In genomic region chr18:45962866-45963265, GRCh38 we compare ENCODE assay signal across 10 cellular contexts. TPM values are rescaled to one million over a fixed set of nuclear protein-coding genes. Genes with fewer than 3 reads are reported as not detected.
DNase-seq lines count a peak whose midpoint lies in the region; ATAC-seq and TF ChIP-seq lines count a peak whose summit lies in the region.
"Had no signal": no experiment of that assay in that cellular context is flagged by ENCODE, and none has a peak within 500 bp of the region (broad histone marks: within the 10 kb centered on the region; RNA-seq: fewer than 3 reads in every experiment).

No MANE protein-coding gene starts in this region.

- H3K27ac ChIP-seq in CD4-positive, alpha-beta memory T cell (ENCODE audit: low read depth, low read length), result peak overlapping the region; percentile 66
- H3K27ac ChIP-seq in KOPT-K1 (ENCODE audit: low read depth, low read length, poor library complexity, severe bottlenecking) (peak overlapping the region; percentile 3), right cardiac atrium (ENCODE audit: low read length) (no peak overlapping the region), Peyer's patch (peak overlapping the region in 2 of 4 donors; percentile 18 to 22)

- H3K36me3 Mint-ChIP-seq in CD4-positive, alpha-beta memory T cell, result peaks cover 11 to 32% of the 10 kb centered on the region in 2 donors
- no peaks in the 10 kb centered on the region for H3K36me3 Mint-ChIP-seq in neural crest cell (ENCODE audit: low read depth)

- POLR2A ChIA-PET in CD4-positive, alpha-beta memory T cell (lab: Charles Lee; ENCODE audit: partially characterized antibody), result interaction anchor here (0.6 to 1.8 kb wide), 7 partner anchors 9 to 276 kb away, joined by 3 to 6 read pairs (median 4); no protein-coding TSS in a partner anchor

- TF ChIP-seq POLR2A in erythroblast (IDR thresholded peaks at IDR 0.05; ENCODE audit: low read length) (no peak), Peyer's patch (IDR thresholded peaks at IDR 0.05) (no peak)

- H3K27me3 Mint-ChIP-seq in CD4-positive, alpha-beta memory T cell, result no peaks in the 10 kb centered on the region
- H3K27me3 Mint-ChIP-seq in neural crest cell (ENCODE audit: low read depth), result peaks cover 1% of the 10 kb centered on the region

- CTCF ChIA-PET in CD4-positive, alpha-beta memory T cell (lab: Charles Lee; ENCODE audit: partially characterized antibody), result interaction anchor here (0.8 to 2.0 kb wide), 4 partner anchors 11 to 342 kb away, joined by 4 to 8 read pairs (median 4); no protein-coding TSS in a partner anchor

- H3K4me3 Mint-ChIP-seq in CD4-positive, alpha-beta memory T cell, result peak overlapping the region; percentile 28 to 86 (median 62)
- H3K4me3 Mint-ChIP-seq in neural crest cell, result peak overlapping the region; percentile 10

- H3K4me3 ChIP-seq in CD4-positive, alpha-beta memory T cell (ENCODE audit: low read length in 2 of 2), result peak overlapping the region in 1 of 2 donors; percentile 0
- H3K4me3 ChIP-seq in cardiac fibroblast (replicated peaks in 1 of 2; ENCODE audit: low read depth in 2 of 2, low read length in 2 of 2), result no peak overlapping the region
- H3K4me3 ChIP-seq in right cardiac atrium (ENCODE audit: low read length), result no peak overlapping the region
- no peak overlapping the region for H3K4me3 ChIP-seq in Peyer's patch
- H3K4me3 ChIP-seq: skin epidermis had no signal

- peak overlapping the region; percentile 89 to 96 (median 93) for H3K27ac Mint-ChIP-seq in CD4-positive, alpha-beta memory T cell
- no peak overlapping the region for H3K27ac Mint-ChIP-seq in neural crest cell (ENCODE audit: unreplicated experiment)

- DNase-seq in CD4-positive, alpha-beta memory T cell, result peak in 4 of 5 donors; percentile 26 to 67 (median 39)
- DNase-seq in cardiac fibroblast (ENCODE audit: low read depth in 2 of 2), result peak; percentile 62 to 89
- no peak for DNase-seq in neural crest cell (ENCODE audit: low read depth, low spot score)
- DNase-seq in erythroblast (lab: John Stamatoyannopoulos, UW), result no peak
- no peak for DNase-seq in right cardiac atrium
- no peak for DNase-seq in Peyer's patch
- DNase-seq in NCI-H2171 treated with DMSO at 0.1 percent for 48 hours (lab: John Stamatoyannopoulos, UW), result no peak
- DNase-seq: NCI-H2171 had no signal

- H3K4me1 ChIP-seq in CD4-positive, alpha-beta memory T cell (ENCODE audit: insufficient read depth, low read length), result peaks cover 80% of the 10 kb centered on the region
- H3K4me1 ChIP-seq in right cardiac atrium (ENCODE audit: control insufficient read depth, insufficient read depth, low read length) (no peaks in the 10 kb centered on the region), Peyer's patch (peaks cover 0 to 8% (median 0%) of the 10 kb centered on the region in 4 donors)

- TF ChIP-seq CTCF in cardiac fibroblast (IDR thresholded peaks at IDR 0.05; ENCODE audit: low read depth, low read length) (no peak), neural crest cell (conservative IDR thresholded peaks at IDR 0.05) (no peak), Peyer's patch (IDR thresholded peaks at IDR 0.05) (no peak)

- WGBS in right cardiac atrium, result 76% methylated on average over 5 of the region's 5 CpGs

- intact Hi-C loops in CD4-positive, alpha-beta memory T cell (cut with micrococcal nuclease), result loop anchor here (5.0 kb wide), 1 partner anchor 51 kb away; no protein-coding TSS in a partner anchor
- intact Hi-C loops in right cardiac atrium (cut with DNase I), result no loop called here

- H3K27me3 ChIP-seq in CD4-positive, alpha-beta memory T cell (ENCODE audit: insufficient read depth, low read length), result no peaks in the 10 kb centered on the region
- H3K27me3 ChIP-seq in right cardiac atrium (ENCODE audit: control insufficient read depth, insufficient read depth), result no peaks in the 10 kb centered on the region
- H3K27me3 ChIP-seq in Peyer's patch, result no peaks in the 10 kb centered on the region

- ATAC-seq in right cardiac atrium, result no peak

- H3K36me3 ChIP-seq in CD4-positive, alpha-beta memory T cell (ENCODE audit: insufficient read depth, low read length), result no peaks in the 10 kb centered on the region
- peaks cover 5% of the 10 kb centered on the region; the same call in 1 of the 2 replicates for H3K36me3 ChIP-seq in KOPT-K1 (ENCODE audit: insufficient read depth, low read length)
- H3K36me3 ChIP-seq in Peyer's patch, result no peaks in the 10 kb centered on the region

- H3K9me3 Mint-ChIP-seq in CD4-positive, alpha-beta memory T cell, result no peaks in the 10 kb centered on the region
- H3K9me3 Mint-ChIP-seq in neural crest cell, result no peaks in the 10 kb centered on the region

- no peaks in the 10 kb centered on the region for H3K9me3 ChIP-seq in CD4-positive, alpha-beta memory T cell (ENCODE audit: control insufficient read depth in 1 of 2, low read length in 2 of 2)
- H3K9me3 ChIP-seq in KOPT-K1 (ENCODE audit: insufficient read depth, low read length, poor library complexity, severe bottlenecking) (no peaks in the 10 kb centered on the region), right cardiac atrium (ENCODE audit: control insufficient read depth, low read length) (no peaks in the 10 kb centered on the region), Peyer's patch (no peaks in the 10 kb centered on the region)

- H3K4me1 Mint-ChIP-seq in CD4-positive, alpha-beta memory T cell, result peaks cover 51 to 85% (median 71%) of the 10 kb centered on the region in 4 donors
- H3K4me1 Mint-ChIP-seq in neural crest cell, result peaks cover 20% of the 10 kb centered on the region

RNA-seq across cellular contexts. Expression of gene EPG5, which starts 4.3 kb away (rescaled TPM):
- total RNA-seq in CD4-positive, alpha-beta memory T cell, result 10 to 100 TPM; 64.3 to 69.0 TPM
- 1 to 10 TPM; 4.1 to 5.7 TPM for polyA plus RNA-seq in CD4-positive, alpha-beta memory T cell
- total RNA-seq in neural crest cell (15.4 and 20.5 TPM in 2 replicates), right cardiac atrium (10 to 100 TPM; 19.5 to 22.0 (median 21.4) TPM), Peyer's patch (10 to 100 TPM; 27.7 to 61.1 (median 33.3) TPM)
- polyA plus RNA-seq in right cardiac atrium, result 8.2 TPM

Comparison
In these comparisons a context has a peak if more than half of its experiments do, and no peak if none do; other contexts are left out.
1. DNase-seq: peak in CD4-positive, alpha-beta memory T cell (4 of 5) and cardiac fibroblast (2 of 2); none in neural crest cell (single experiment), erythroblast (0 of 2), right cardiac atrium (0 of 3), Peyer's patch (0 of 3) and NCI-H2171 treated with DMSO at 0.1 percent for 48 hours (single experiment).